1 cellular context compared by ENCODE assay signal in the genomic region with DNA sequence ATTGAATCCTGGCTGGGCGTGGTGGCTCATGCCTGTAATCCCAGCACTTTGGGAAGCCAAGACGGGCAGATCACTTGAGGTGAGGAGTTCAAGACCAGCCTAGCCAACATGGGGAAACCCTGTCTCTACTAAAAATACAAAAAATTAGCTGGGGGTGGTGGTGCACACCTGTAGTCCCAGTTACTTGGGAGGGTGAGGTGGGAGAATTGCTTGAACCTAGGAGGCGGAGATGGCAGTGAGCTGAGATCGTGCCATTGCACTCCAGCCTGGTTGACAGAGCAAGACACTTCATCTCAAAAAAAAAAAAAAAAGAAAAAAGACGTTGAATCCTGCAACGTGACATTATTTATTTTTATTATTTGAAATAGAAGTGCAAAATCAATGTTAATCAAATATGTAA.
TF ChIP-seq lines count a peak whose summit lies in the region.

No MANE protein-coding gene starts in this region.

TF ChIP-seq in GM12878, 131 proteins besides CTCF, POLR2A, EP300 and RAD21:
- TF ChIP-seq, protein P1, sequence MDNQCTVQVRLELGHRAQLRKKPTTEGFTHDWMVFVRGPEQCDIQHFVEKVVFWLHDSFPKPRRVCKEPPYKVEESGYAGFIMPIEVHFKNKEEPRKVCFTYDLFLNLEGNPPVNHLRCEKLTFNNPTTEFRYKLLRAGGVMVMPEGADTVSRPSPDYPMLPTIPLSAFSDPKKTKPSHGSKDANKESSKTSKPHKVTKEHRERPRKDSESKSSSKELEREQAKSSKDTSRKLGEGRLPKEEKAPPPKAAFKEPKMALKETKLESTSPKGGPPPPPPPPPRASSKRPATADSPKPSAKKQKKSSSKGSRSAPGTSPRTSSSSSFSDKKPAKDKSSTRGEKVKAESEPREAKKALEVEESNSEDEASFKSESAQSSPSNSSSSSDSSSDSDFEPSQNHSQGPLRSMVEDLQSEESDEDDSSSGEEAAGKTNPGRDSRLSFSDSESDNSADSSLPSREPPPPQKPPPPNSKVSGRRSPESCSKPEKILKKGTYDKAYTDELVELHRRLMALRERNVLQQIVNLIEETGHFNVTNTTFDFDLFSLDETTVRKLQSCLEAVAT (IDR thresholded peaks at IDR 0.05) = peak; percentile 77
